9 cellular contexts compared by ENCODE assay signal in genomic region chr3:129607391-129608068, GRCh38. TPM values are rescaled to one million over a fixed set of nuclear protein-coding genes. Genes with fewer than 3 reads are reported as not detected.
A peak's percentile ranks its signal among the peaks of the same experiment; 100 is the strongest.
DNase-seq lines count a peak whose midpoint lies in the region; ATAC-seq and TF ChIP-seq lines count a peak whose summit lies in the region.
"Had no signal": no experiment of that assay in that cellular context is flagged by ENCODE, and none has a peak within 500 bp of the region (broad histone marks: within the 10 kb centered on the region; RNA-seq: fewer than 3 reads in every experiment).

No MANE protein-coding gene starts in this region.

- H3K36me3 ChIP-seq in OCI-LY3 (replicated peaks; ENCODE audit: low read depth, low read length), result no peaks in the 10 kb centered on the region
- no peaks in the 10 kb centered on the region for H3K36me3 ChIP-seq in effector memory CD4-positive, alpha-beta T cell (ENCODE audit: control insufficient read depth, insufficient read depth, low read length)

- peak overlapping the region; percentile 78 for H3K4me2 ChIP-seq in OCI-LY3 (ENCODE audit: low read length)

- peaks cover 10 to 15% of the 10 kb centered on the region in 2 donors for H3K27me3 Mint-ChIP-seq in natural killer cell treated with Interleukin-12 subunit alpha and Interleukin-12 subunit beta and Interleukin-15 and Interleukin-18, amount 100 ng/mL, for 72 hours

- H3K9ac ChIP-seq in OCI-LY3 (ENCODE audit: low read length), result no peak overlapping the region

- H4K20me1 ChIP-seq in OCI-LY3 (ENCODE audit: insufficient read depth, low read length), result no peaks in the 10 kb centered on the region

- peak overlapping the region; percentile 73; the same call in 1 of the 2 replicates for H2AFZ ChIP-seq in OCI-LY3 (ENCODE audit: low read depth, low read length)

- ATAC-seq in natural killer cell treated with Interleukin-12 subunit alpha and Interleukin-12 subunit beta and Interleukin-15 and Interleukin-18, amount 100 ng/mL, for 72 hours, result no peak

- peaks cover 36 to 45% of the 10 kb centered on the region in 2 donors for H3K4me1 Mint-ChIP-seq in natural killer cell treated with Interleukin-12 subunit alpha and Interleukin-12 subunit beta and Interleukin-15 and Interleukin-18, amount 100 ng/mL, for 72 hours (ENCODE audit: low read depth in 2 of 2)

- H3K27ac Mint-ChIP-seq in natural killer cell treated with Interleukin-12 subunit alpha and Interleukin-12 subunit beta and Interleukin-15 and Interleukin-18, amount 100 ng/mL, for 72 hours, result peak overlapping the region in 1 of 2 donors; percentile 58

- H3K9me3 ChIP-seq in OCI-LY3 (ENCODE audit: insufficient read depth, low read length), result no peaks in the 10 kb centered on the region
- H3K9me3 ChIP-seq in effector memory CD4-positive, alpha-beta T cell (ENCODE audit: control insufficient read depth, low read length), result no peaks in the 10 kb centered on the region

- no peak overlapping the region for H3K27ac ChIP-seq in OCI-LY3 (ENCODE audit: low read length)
- H3K27ac ChIP-seq in effector memory CD4-positive, alpha-beta T cell (ENCODE audit: insufficient read depth, low read length, poor library complexity, severe bottlenecking), result peak overlapping the region; percentile 25
- H3K27ac ChIP-seq: HL-60 had no signal

- peaks cover 32% of the 10 kb centered on the region for H3K27me3 ChIP-seq in OCI-LY3 (ENCODE audit: low read depth, low read length)
- no peaks in the 10 kb centered on the region for H3K27me3 ChIP-seq in effector memory CD4-positive, alpha-beta T cell (replicated peaks; ENCODE audit: control insufficient read depth, insufficient read depth, low read length, poor library complexity, severe bottlenecking)

- no peak for DNase-seq in AG09309 (ENCODE audit: low read depth)
- no peak for DNase-seq in effector memory CD4-positive, alpha-beta T cell
- no peak for DNase-seq in natural killer cell treated with Interleukin-12 subunit alpha and Interleukin-12 subunit beta and Interleukin-15 and Interleukin-18, amount 100 ng/mL, for 72 hours (ENCODE audit: low spot score)
- no peak for DNase-seq in islet precursor cell
- no peak for DNase-seq in G401 (ENCODE audit: low spot score)
- no peak for DNase-seq in putamen (ENCODE audit: low spot score)
- DNase-seq in C1 segment of cervical spinal cord (lab: John Stamatoyannopoulos, UW), result no peak

- no peaks in the 10 kb centered on the region for H3K79me2 ChIP-seq in OCI-LY3 (ENCODE audit: low read length)

- H3K36me3 Mint-ChIP-seq in natural killer cell treated with Interleukin-12 subunit alpha and Interleukin-12 subunit beta and Interleukin-15 and Interleukin-18, amount 100 ng/mL, for 72 hours, result no peaks in the 10 kb centered on the region

- in situ Hi-C loops in G401 (cut with HindIII; ENCODE audit: low sequenced_read_pairs), result no loop called here

- no peaks in the 10 kb centered on the region for H3K9me3 Mint-ChIP-seq in natural killer cell treated with Interleukin-12 subunit alpha and Interleukin-12 subunit beta and Interleukin-15 and Interleukin-18, amount 100 ng/mL, for 72 hours

- H3K4me3 ChIP-seq in AG09309 (ENCODE audit: control insufficient read depth, low read depth, low read length) (peak overlapping the region; percentile 44), OCI-LY3 (ENCODE audit: low read length) (peak overlapping the region; percentile 81)
- peak overlapping the region; percentile 59 for H3K4me3 ChIP-seq in effector memory CD4-positive, alpha-beta T cell (ENCODE audit: insufficient read depth, low read depth, low read length, poor library complexity, severe bottlenecking)

- H3K4me1 ChIP-seq in OCI-LY3 (ENCODE audit: low read length), result no peaks in the 10 kb centered on the region
- H3K4me1 ChIP-seq in effector memory CD4-positive, alpha-beta T cell (ENCODE audit: control insufficient read depth, insufficient read depth, low read length, poor library complexity, severe bottlenecking), result peaks cover 14% of the 10 kb centered on the region

- TF ChIP-seq CTCF in AG09309 (IDR thresholded peaks at IDR 0.05; ENCODE audit: control insufficient read depth, insufficient read depth, low read depth, low read length, missing control alignments), result no peak
- no peak for TF ChIP-seq CTCF in OCI-LY3 (IDR thresholded peaks at IDR 0.05; ENCODE audit: low read depth, low read length)

- H3K4me3 Mint-ChIP-seq in natural killer cell treated with Interleukin-12 subunit alpha and Interleukin-12 subunit beta and Interleukin-15 and Interleukin-18, amount 100 ng/mL, for 72 hours, result peak overlapping the region; percentile 91

RNA-seq across cellular contexts. Expression of gene PLXND1, which starts 1.1 kb away (rescaled TPM):
- 1 to 10 TPM; 2.8 to 4.8 TPM for total RNA-seq in natural killer cell treated with Interleukin-12 subunit alpha and Interleukin-12 subunit beta and Interleukin-15 and Interleukin-18, amount 100 ng/mL, for 72 hours
- 21.2 and 54.7 TPM in 2 replicates for total RNA-seq in G401 (2014; rRNA removed; shearing (Covaris generic))
